ENCODE assay signal across 35 cellular contexts in genomic region chr6:161641175-161641574, GRCh38.
"Had no signal": no experiment of that assay in that cellular context is flagged by ENCODE, and none has a peak within 500 bp of the region (broad histone marks: within the 10 kb centered on the region; RNA-seq: fewer than 3 reads in every experiment).

No MANE protein-coding gene starts in this region.

- H3K27ac ChIP-seq: adrenal gland, body of pancreas, breast epithelium, cardiac muscle cell, coronary artery, dorsolateral prefrontal cortex, foreskin keratinocyte, gastrocnemius medialis, heart left ventricle had no signal

- H3K9me3 ChIP-seq: body of pancreas, breast epithelium, gastrocnemius medialis, heart left ventricle had no signal

- H3K4me3 ChIP-seq: adrenal gland, body of pancreas, breast epithelium, cardiac muscle cell, coronary artery, dorsolateral prefrontal cortex, gastrocnemius medialis, heart left ventricle had no signal

- H3K27ac Mint-ChIP-seq: activated CD4-positive, alpha-beta memory T cell treated with anti-CD3 and anti-CD28 coated beads for 36 hours; activated CD4-positive, alpha-beta T cell treated with anti-CD3 and anti-CD28 coated beads for 36 hours; activated CD4-positive, alpha-beta T cell treated with anti-CD3 and anti-CD28 coated beads, Interleukin-2, amount 10 ng/mL, durations not matched to agents 24 days and 14 days; activated CD8-positive, alpha-beta memory T cell treated with anti-CD3 and anti-CD28 coated beads, Interleukin-2, amount 10 ng/mL, durations not matched to agents 7 days and 5 days; activated CD8-positive, alpha-beta T cell treated with anti-CD3 and anti-CD28 coated beads, Interleukin-2, amount 10 ng/mL, durations not matched to agents 7 days and 5 days; activated naive CD4-positive, alpha-beta T cell treated with anti-CD3 and anti-CD28 coated beads for 36 hours; activated naive CD4-positive, alpha-beta T cell treated with anti-CD3 and anti-CD28 coated beads, Interleukin-2, amount 50 U/mL, for 24 hours; activated naive CD8-positive, alpha-beta T cell treated with anti-CD3 and anti-CD28 coated beads for 36 hours; activated naive CD8-positive, alpha-beta T cell treated with anti-CD3 and anti-CD28 coated beads, Interleukin-2, amount 50 U/mL, for 24 hours; activated T-helper 1 cell treated with anti-CD3 and anti-CD28 coated beads, Interleukin-12 subunit alpha, Interleukin-12 subunit beta, Interleukin-2, Interleukin-4 antibody, amounts not matched to agents 30 ng/mL and 10 ng/mL and 1 ng/mL, durations not matched to agents 14 hours and 24 hours and 36 hours; activated T-helper 2 cell treated with anti-CD3 and anti-CD28 coated beads, Interferon-gamma antibody, Interleukin-2, Interleukin-4, amounts not matched to agents 10 μg/mL and 5 μg/mL and 100 μg/mL, durations not matched to agents 14 hours and 24 hours and 36 hours; dendritic cell treated with granulocyte-macrophage colony-stimulating factor and Interleukin-4, amounts not matched to agents 40 ng/mL and 50 ng/mL, for 4 days; endodermal cell had no signal

- ATAC-seq: activated CD4-positive, alpha-beta T cell treated with anti-CD3 and anti-CD28 coated beads for 36 hours; activated CD8-positive, alpha-beta memory T cell treated with anti-CD3 and anti-CD28 coated beads, Interleukin-2, amount 10 ng/mL, durations not matched to agents 7 days and 5 days; activated CD8-positive, alpha-beta T cell treated with anti-CD3 and anti-CD28 coated beads, Interleukin-2, amount 10 ng/mL, durations not matched to agents 7 days and 5 days; activated naive CD8-positive, alpha-beta T cell treated with anti-CD3 and anti-CD28 coated beads, Interleukin-2, amount 50 U/mL, for 24 hours; body of pancreas; esophagus mucosa; foreskin keratinocyte; gastrocnemius medialis; heart left ventricle had no signal

- H3K27me3 ChIP-seq: adrenal gland, body of pancreas, breast epithelium, cardiac muscle cell, dorsolateral prefrontal cortex, foreskin keratinocyte, gastrocnemius medialis, heart left ventricle had no signal

- H3K27me3 Mint-ChIP-seq: activated CD4-positive, alpha-beta memory T cell treated with anti-CD3 and anti-CD28 coated beads for 36 hours; activated CD4-positive, alpha-beta T cell treated with anti-CD3 and anti-CD28 coated beads for 36 hours; activated CD4-positive, alpha-beta T cell treated with anti-CD3 and anti-CD28 coated beads, Interleukin-2, amount 10 ng/mL, durations not matched to agents 24 days and 14 days; activated CD8-positive, alpha-beta memory T cell treated with anti-CD3 and anti-CD28 coated beads, Interleukin-2, amount 10 ng/mL, durations not matched to agents 7 days and 5 days; activated naive CD4-positive, alpha-beta T cell treated with anti-CD3 and anti-CD28 coated beads, Interleukin-2, amount 50 U/mL, for 24 hours; activated naive CD8-positive, alpha-beta T cell treated with anti-CD3 and anti-CD28 coated beads for 36 hours; activated naive CD8-positive, alpha-beta T cell treated with anti-CD3 and anti-CD28 coated beads, Interleukin-2, amount 50 U/mL, for 24 hours; dendritic cell treated with granulocyte-macrophage colony-stimulating factor and Interleukin-4, amounts not matched to agents 40 ng/mL and 50 ng/mL, for 4 days had no signal

- H3K9me3 Mint-ChIP-seq: activated naive CD4-positive, alpha-beta T cell treated with anti-CD3 and anti-CD28 coated beads, Interleukin-2, amount 50 U/mL, for 24 hours had no signal

- DNase-seq: activated CD4-positive, alpha-beta memory T cell treated with anti-CD3 and anti-CD28 coated beads for 36 hours; activated CD4-positive, alpha-beta T cell treated with anti-CD3 and anti-CD28 coated beads for 36 hours; activated CD4-positive, alpha-beta T cell treated with anti-CD3 and anti-CD28 coated beads, Interleukin-2, amount 10 ng/mL, durations not matched to agents 24 days and 14 days; activated CD4-positive, CD25-positive, alpha-beta regulatory T cell; activated CD4-positive, CD25-positive, alpha-beta regulatory T cell treated with anti-CD3 and anti-CD28 coated beads, Interleukin-2, amount 50 U/mL, for 72 hours; activated CD8-positive, alpha-beta memory T cell treated with anti-CD3 and anti-CD28 coated beads, Interleukin-2, amount 10 ng/mL, durations not matched to agents 7 days and 5 days; activated CD8-positive, alpha-beta memory T cell treated with anti-CD3 and anti-CD28 coated beads, Interleukin-2, amount 50 U/mL, for 4 hours; activated CD8-positive, alpha-beta T cell treated with anti-CD3 and anti-CD28 coated beads, Interleukin-2, amount 10 ng/mL, durations not matched to agents 7 days and 5 days; activated effector memory CD4-positive, alpha-beta T cell treated with anti-CD3 and anti-CD28 coated beads, Interleukin-2, amount 50 U/mL, for 16 hours; activated naive CD4-positive, alpha-beta T cell treated with anti-CD3 and anti-CD28 coated beads for 36 hours; activated naive CD8-positive, alpha-beta T cell treated with anti-CD3 and anti-CD28 coated beads for 36 hours; activated naive CD8-positive, alpha-beta T cell treated with anti-CD3 and anti-CD28 coated beads, Interleukin-2, amount 50 U/mL, for 24 hours; activated T-cell treated with anti-CD3 and anti-CD28 coated beads, Interleukin-2, amount 50 U/mL, for 1 hour; activated T-cell treated with anti-CD3 and anti-CD28 coated beads, Interleukin-2, amount 50 U/mL, for 48 hours; adrenal gland; amygdala; aorta; body of pancreas; dorsolateral prefrontal cortex; effector memory CD4-positive, alpha-beta T cell; endodermal cell; foreskin keratinocyte; gastrocnemius medialis; glutamatergic neuron; heart left ventricle; T-helper 2 cell had no signal

- H3K4me1 Mint-ChIP-seq: activated CD4-positive, alpha-beta T cell treated with anti-CD3 and anti-CD28 coated beads for 36 hours; activated CD4-positive, alpha-beta T cell treated with anti-CD3 and anti-CD28 coated beads, Interleukin-2, amount 10 ng/mL, durations not matched to agents 24 days and 14 days; activated CD8-positive, alpha-beta memory T cell treated with anti-CD3 and anti-CD28 coated beads, Interleukin-2, amount 10 ng/mL, durations not matched to agents 7 days and 5 days; activated naive CD4-positive, alpha-beta T cell treated with anti-CD3 and anti-CD28 coated beads, Interleukin-2, amount 50 U/mL, for 24 hours; activated naive CD8-positive, alpha-beta T cell treated with anti-CD3 and anti-CD28 coated beads for 36 hours; activated naive CD8-positive, alpha-beta T cell treated with anti-CD3 and anti-CD28 coated beads, Interleukin-2, amount 50 U/mL, for 24 hours; central memory CD8-positive, alpha-beta T cell had no signal

- H3K4me3 Mint-ChIP-seq: activated CD4-positive, alpha-beta memory T cell treated with anti-CD3 and anti-CD28 coated beads for 36 hours; activated CD4-positive, alpha-beta T cell treated with anti-CD3 and anti-CD28 coated beads for 36 hours; activated CD4-positive, alpha-beta T cell treated with anti-CD3 and anti-CD28 coated beads, Interleukin-2, amount 10 ng/mL, durations not matched to agents 24 days and 14 days; activated CD8-positive, alpha-beta memory T cell treated with anti-CD3 and anti-CD28 coated beads, Interleukin-2, amount 10 ng/mL, durations not matched to agents 7 days and 5 days; activated CD8-positive, alpha-beta T cell treated with anti-CD3 and anti-CD28 coated beads, Interleukin-2, amount 10 ng/mL, durations not matched to agents 7 days and 5 days; activated naive CD4-positive, alpha-beta T cell treated with anti-CD3 and anti-CD28 coated beads for 36 hours; activated naive CD4-positive, alpha-beta T cell treated with anti-CD3 and anti-CD28 coated beads, Interleukin-2, amount 50 U/mL, for 24 hours; activated naive CD8-positive, alpha-beta T cell treated with anti-CD3 and anti-CD28 coated beads for 36 hours; activated naive CD8-positive, alpha-beta T cell treated with anti-CD3 and anti-CD28 coated beads, Interleukin-2, amount 50 U/mL, for 24 hours; activated T-helper 1 cell treated with anti-CD3 and anti-CD28 coated beads, Interleukin-12 subunit alpha, Interleukin-12 subunit beta, Interleukin-2, Interleukin-4 antibody, amounts not matched to agents 30 ng/mL and 10 ng/mL and 1 ng/mL, durations not matched to agents 14 hours and 24 hours and 36 hours; central memory CD8-positive, alpha-beta T cell; dendritic cell treated with granulocyte-macrophage colony-stimulating factor and Interleukin-4, amounts not matched to agents 40 ng/mL and 50 ng/mL, for 4 days; endodermal cell had no signal

- H3K36me3 ChIP-seq: adrenal gland, breast epithelium, cardiac muscle cell, gastrocnemius medialis, heart left ventricle had no signal

- H3K36me3 Mint-ChIP-seq: activated CD8-positive, alpha-beta memory T cell treated with anti-CD3 and anti-CD28 coated beads, Interleukin-2, amount 10 ng/mL, durations not matched to agents 7 days and 5 days; activated naive CD4-positive, alpha-beta T cell treated with anti-CD3 and anti-CD28 coated beads, Interleukin-2, amount 50 U/mL, for 24 hours had no signal

- H3K4me1 ChIP-seq: adrenal gland, body of pancreas, breast epithelium, foreskin keratinocyte, gastrocnemius medialis had no signal
